9 cellular contexts compared by ENCODE assay signal in genomic region chr15:74053941-74054529, GRCh38. TPM values are rescaled to one million over a fixed set of nuclear protein-coding genes. Genes with fewer than 3 reads are reported as not detected.
A peak's percentile ranks its signal among the peaks of the same experiment; 100 is the strongest.
DNase-seq lines count a peak whose midpoint lies in the region; ATAC-seq and TF ChIP-seq lines count a peak whose summit lies in the region.
"Had no signal": no experiment of that assay in that cellular context is flagged by ENCODE, and none has a peak within 500 bp of the region (broad histone marks: within the 10 kb centered on the region; RNA-seq: fewer than 3 reads in every experiment).

No MANE protein-coding gene starts in this region.

- H3K27ac ChIP-seq in SJCRH30 (no peak overlapping the region), gastroesophageal sphincter (peak overlapping the region in 1 of 4 donors; percentile 49), tibial nerve (peak overlapping the region in 1 of 4 donors; percentile 77)

- 0 out of 2 replicates have a peak, but pooled peaks cover 3% of the 10 kb centered on the region for H3F3A ChIP-seq in Loucy (ENCODE audit: low read depth)

- H3K36me3 ChIP-seq in Loucy (ENCODE audit: insufficient read depth, low read length) (no peaks in the 10 kb centered on the region), SJCRH30 (no peaks in the 10 kb centered on the region), gastroesophageal sphincter (no peaks in the 10 kb centered on the region), tibial nerve (peaks cover 0 to 3% (median 0%) of the 10 kb centered on the region in 3 donors)

- WGBS in gastroesophageal sphincter (ENCODE audit: low coverage in 1 of 2), 2 donors, result 10 to 13% methylated on average over 3 to 5 of the region's 17 CpGs
- 11 to 14% methylated on average over 15 to 17 of the region's 17 CpGs for WGBS in tibial nerve, 2 donors

- H3K79me2 ChIP-seq in Loucy (ENCODE audit: insufficient read depth, low read length), result no peaks in the 10 kb centered on the region

- no peaks in the 10 kb centered on the region for H3K9me2 ChIP-seq in Loucy (replicated peaks; ENCODE audit: low read depth, low read length)

- H3K9ac ChIP-seq in Loucy (ENCODE audit: low read depth, low read length, poor library complexity, severe bottlenecking), result no peak overlapping the region

- TF ChIP-seq POLR2A in gastroesophageal sphincter (IDR thresholded peaks at IDR 0.05), result no peak
- no peak for TF ChIP-seq POLR2A in tibial nerve (IDR thresholded peaks at IDR 0.05)

- ATAC-seq in gastroesophageal sphincter (peak; percentile 86), GM19023 (IDR thresholded peaks at IDR 0.05; ENCODE audit: unreplicated experiment) (no peak)

- H3K27me3 ChIP-seq in Loucy (ENCODE audit: insufficient read depth, low read length, poor library complexity, severe bottlenecking) (no peaks in the 10 kb centered on the region), SJCRH30 (0 out of 2 replicates have a peak, but pooled peaks cover 7% of the 10 kb centered on the region), gastroesophageal sphincter (no peaks in the 10 kb centered on the region), tibial nerve (no peaks in the 10 kb centered on the region)

- no peaks in the 10 kb centered on the region for H4K20me1 ChIP-seq in Loucy (ENCODE audit: insufficient read depth, low read length, poor library complexity, severe bottlenecking)

- H3K4me3 ChIP-seq in Loucy (ENCODE audit: low read length, poor library complexity, severe bottlenecking) (no peak overlapping the region), SJCRH30 (no peak overlapping the region), gastroesophageal sphincter (peak overlapping the region in 1 of 2 donors; percentile 10), tibial nerve (peak overlapping the region in 1 of 4 donors; percentile 8)

- TF ChIP-seq EP300 in gastroesophageal sphincter (IDR thresholded peaks at IDR 0.05) (no peak), tibial nerve (IDR thresholded peaks at IDR 0.05) (peak in 1 of 2 donors; percentile 66)

- H3K9me3 ChIP-seq in Loucy (ENCODE audit: insufficient read depth, low read depth, low read length), result no peaks in the 10 kb centered on the region
- no peaks in the 10 kb centered on the region for H3K9me3 ChIP-seq in SJCRH30 (replicated peaks)
- no peaks in the 10 kb centered on the region for H3K9me3 ChIP-seq in gastroesophageal sphincter
- no peaks in the 10 kb centered on the region for H3K9me3 ChIP-seq in tibial nerve

- H3K4me1 ChIP-seq in Loucy (ENCODE audit: insufficient read depth, low read length, poor library complexity, severe bottlenecking) (peaks cover 6% of the 10 kb centered on the region), SJCRH30 (peaks cover 4% of the 10 kb centered on the region; the same call in 1 of the 2 replicates), gastroesophageal sphincter (peaks cover 15 to 47% (median 20%) of the 10 kb centered on the region in 3 donors), tibial nerve (peaks cover 0 to 52% (median 26%) of the 10 kb centered on the region in 4 donors)

- H3K4me2 ChIP-seq in Loucy (ENCODE audit: low read depth, low read length, poor library complexity, severe bottlenecking), result peak overlapping the region; percentile 63

- TF ChIP-seq CTCF in Loucy (conservative IDR thresholded peaks at IDR 0.05; ENCODE audit: low read length) (peak; percentile 49), gastroesophageal sphincter (IDR thresholded peaks at IDR 0.05) (peak; percentile 42 to 92 (median 67)), tibial nerve (IDR thresholded peaks at IDR 0.05) (peak; percentile 37 to 90 (median 72))

- DNase-seq in DMS53 (lab: John Stamatoyannopoulos, UW), result peak; percentile 75
- DNase-seq in SJCRH30, result peak; percentile 74 to 81
- peak; percentile 28 to 56 (median 36) for DNase-seq in activated naive CD4-positive, alpha-beta T cell (lab: John Stamatoyannopoulos, UW)
- peak; percentile 31 for DNase-seq in pons (ENCODE audit: low spot score)
- peak; percentile 64 to 80 for DNase-seq in tibial nerve (ENCODE audit: low spot score in 2 of 2)

- peak overlapping the region; percentile 65 for H2AFZ ChIP-seq in Loucy (ENCODE audit: low read length)

RNA-seq across cellular contexts. Expression of gene GOLGA6A, which starts 28.3 kb away (rescaled TPM):
- not detected in 2 replicates for total RNA-seq in SJCRH30 (2014; rRNA removed; shearing (Covaris generic))
- total RNA-seq in gastroesophageal sphincter (1 to 10 TPM in 1 of 4 donors, under 1 TPM in 2, not detected in 1; 0.15 to 1.3 (median 0.31) TPM), tibial nerve (under 1 TPM in 2 of 4 donors, not detected in 2; 0.20 to 0.87 TPM)
- total RNA-seq: activated CD8-positive, alpha-beta memory T cell treated with anti-CD3 and anti-CD28 coated beads for 36 hours had no signal

RNA-seq across cellular contexts. Expression of gene PML, which starts 59.5 kb away (rescaled TPM):
- total RNA-seq in SJCRH30 (2014; rRNA removed; shearing (Covaris generic)), result 9.8 and 11.7 TPM in 2 replicates
- total RNA-seq in gastroesophageal sphincter, result 10 to 100 TPM; 24.1 to 75.1 (median 52.1) TPM
- total RNA-seq in tibial nerve, result 100 to 1,000 TPM in 2 of 4 donors, 10 to 100 TPM in 2; 69.3 to 159 (median 89.4) TPM
